ENCODE assay signal across 22 cellular contexts in genomic region chr12:69919565-69919964, GRCh38.
"Had no signal": no experiment of that assay in that cellular context is flagged by ENCODE, and none has a peak within 500 bp of the region (broad histone marks: within the 10 kb centered on the region; RNA-seq: fewer than 3 reads in every experiment).

No MANE protein-coding gene starts in this region.

- H3K36me3 ChIP-seq: gastroesophageal sphincter, left ventricle myocardium inferior, lower lobe of right lung, pancreas, tibial nerve had no signal

- H3K27ac Mint-ChIP-seq: endodermal cell; immature natural killer cell; memory B cell; naive B cell; nephron; progenitor cell of endocrine pancreas; stimulated activated naive CD8-positive, alpha-beta T cell treated with anti-CD3 and anti-CD28 coated beads, Interleukin-15, Interleukin-2, amounts not matched to agents 100 ng/mL and 50 ng/mL, for 24 hours had no signal

- DNase-seq: effector CD4-positive, alpha-beta T cell; endodermal cell; foreskin fibroblast; glutamatergic neuron; immature natural killer cell; left ventricle myocardium inferior; lower lobe of right lung; midbrain; naive B cell; occipital lobe; pancreas; right cardiac atrium; stimulated activated CD4-positive, alpha-beta T cell treated with anti-CD3 and anti-CD28 coated beads, Interleukin-2, amount 100 ng/mL, for 48 hours had no signal

- H3K9me3 Mint-ChIP-seq: nephron; stimulated activated naive CD8-positive, alpha-beta T cell treated with anti-CD3 and anti-CD28 coated beads, Interleukin-15, Interleukin-2, amounts not matched to agents 100 ng/mL and 50 ng/mL, for 24 hours had no signal

- H3K4me1 ChIP-seq: gastroesophageal sphincter, left ventricle myocardium inferior, lower lobe of right lung, pancreas had no signal

- H3K4me2 ChIP-seq: smooth muscle cell had no signal

- H3K36me3 Mint-ChIP-seq: immature natural killer cell, naive B cell had no signal

- ATAC-seq: gastroesophageal sphincter, lower lobe of right lung, pancreas, right cardiac atrium had no signal

- H3K4me1 Mint-ChIP-seq: immature natural killer cell, memory B cell, naive B cell, nephron had no signal

- H3K27ac ChIP-seq: coronary artery, gastroesophageal sphincter, left ventricle myocardium inferior, lower lobe of right lung, pancreas, tibial nerve had no signal

- H3K9me3 ChIP-seq: gastroesophageal sphincter, left ventricle myocardium inferior, lower lobe of right lung, pancreas, tibial nerve had no signal

- H3K4me3 Mint-ChIP-seq: endodermal cell; immature natural killer cell; memory B cell; naive B cell; nephron; stimulated activated naive CD8-positive, alpha-beta T cell treated with anti-CD3 and anti-CD28 coated beads, Interleukin-15, Interleukin-2, amounts not matched to agents 100 ng/mL and 50 ng/mL, for 24 hours had no signal

- H3K27me3 Mint-ChIP-seq: memory B cell, naive B cell, progenitor cell of endocrine pancreas had no signal

- H3K4me3 ChIP-seq: coronary artery, gastroesophageal sphincter, left ventricle myocardium inferior, lower lobe of right lung, pancreas, smooth muscle cell, tibial nerve had no signal

- FAIRE-seq: endothelial cell of umbilical vein, pancreas had no signal

- H3K27me3 ChIP-seq: gastroesophageal sphincter, pancreas, tibial nerve had no signal
